In the genomic region with DNA sequence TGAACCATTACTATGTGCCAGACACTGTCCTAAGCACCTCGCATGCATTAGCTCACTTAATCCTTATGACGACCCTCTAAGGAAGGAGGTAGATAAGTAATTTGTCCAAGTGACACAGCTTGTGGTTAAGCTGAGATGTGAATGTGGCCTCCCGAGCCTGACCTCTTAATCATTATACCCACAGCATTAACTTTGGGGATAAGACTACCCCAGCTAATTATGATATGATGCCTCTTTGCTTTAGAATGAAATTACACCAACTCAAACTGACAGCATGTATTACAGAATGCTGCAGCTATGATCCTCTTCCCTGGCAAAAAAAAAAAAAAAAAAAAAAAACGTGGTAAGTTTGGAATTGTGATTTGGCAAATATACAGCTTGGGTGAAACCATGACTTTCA, we compare ENCODE assay signal across 14 cellular contexts. TPM values are rescaled to one million over a fixed set of nuclear protein-coding genes. Genes with fewer than 3 reads are reported as not detected.
DNase-seq lines count a peak whose midpoint lies in the region; ATAC-seq, FAIRE-seq and TF ChIP-seq lines count a peak whose summit lies in the region.
"Had no signal": no experiment of that assay in that cellular context is flagged by ENCODE, and none has a peak within 500 bp of the region (broad histone marks: within the 10 kb centered on the region; RNA-seq: fewer than 3 reads in every experiment).

No MANE protein-coding gene starts in this region.

- no peak overlapping the region for H4K8ac ChIP-seq in H9 (replicated peaks; ENCODE audit: insufficient read length, low read depth, low read length)

- H2BK5ac ChIP-seq in H9 (ENCODE audit: insufficient read length, low read length), result no peak overlapping the region

- no peak overlapping the region for H4K5ac ChIP-seq in H9 (ENCODE audit: insufficient read length, low read depth, low read length)

- H3T11ph ChIP-seq in H9 (ENCODE audit: low read length), result no peak overlapping the region

- no peaks in the 10 kb centered on the region for H3K9me2 ChIP-seq in hepatocyte (replicated peaks; ENCODE audit: insufficient read depth)

- no peak overlapping the region for H3K23ac ChIP-seq in H9 (ENCODE audit: insufficient read length, low read depth, low read length)

- H3K27ac Mint-ChIP-seq in naive thymus-derived CD8-positive, alpha-beta T cell, result no peak overlapping the region
- no peak overlapping the region for H3K27ac Mint-ChIP-seq in H9
- H3K27ac Mint-ChIP-seq: activated CD4-positive, alpha-beta T cell treated with anti-CD3 and anti-CD28 coated beads for 36 hours; activated naive CD4-positive, alpha-beta T cell treated with anti-CD3 and anti-CD28 coated beads, Interleukin-2, amount 50 U/mL, for 72 hours had no signal

- peaks cover 34% of the 10 kb centered on the region for H3K4me1 ChIP-seq in A549
- H3K4me1 ChIP-seq in HUES48 (ENCODE audit: control insufficient read depth, insufficient read depth, low read length), result peaks cover 11% of the 10 kb centered on the region; the same call in 1 of the 2 replicates
- H3K4me1 ChIP-seq in hepatocyte (ENCODE audit: insufficient read depth), result peaks cover 20% of the 10 kb centered on the region
- H3K4me1 ChIP-seq in suprapubic skin, result peaks cover 19% of the 10 kb centered on the region
- no peaks in the 10 kb centered on the region; the same call in 1 of the 2 replicates for H3K4me1 ChIP-seq in H9 (ENCODE audit: insufficient read depth, low read length)

- no peaks in the 10 kb centered on the region for H3K4me1 Mint-ChIP-seq in naive thymus-derived CD8-positive, alpha-beta T cell
- peaks cover 15 to 21% of the 10 kb centered on the region in 2 experiments for H3K4me1 Mint-ChIP-seq in H9
- H3K4me1 Mint-ChIP-seq: activated CD4-positive, alpha-beta T cell treated with anti-CD3 and anti-CD28 coated beads for 36 hours had no signal

- peak overlapping the region; percentile 66 for H3K4me2 ChIP-seq in A549
- no peak overlapping the region for H3K4me2 ChIP-seq in hepatocyte
- no peak overlapping the region for H3K4me2 ChIP-seq in H9 (ENCODE audit: insufficient read depth, insufficient read length, low read length)

- DNase-seq in A549 (ENCODE audit: low read depth in 1 of 2, low spot score in 1 of 2), result no peak
- DNase-seq in astrocyte of the hippocampus (ENCODE audit: low read depth, low spot score), result peak; percentile 54
- DNase-seq in hepatocyte (ENCODE audit: low spot score), result no peak
- DNase-seq in naive thymus-derived CD8-positive, alpha-beta T cell, result no peak
- no peak for DNase-seq in suprapubic skin (ENCODE audit: low spot score in 2 of 2)
- DNase-seq in H9, result no peak
- no peak for DNase-seq in effector CD4-positive, alpha-beta T cell
- DNase-seq: activated CD4-positive, alpha-beta T cell treated with anti-CD3 and anti-CD28 coated beads for 36 hours; heart left ventricle; left colon had no signal

- no peak overlapping the region for H2AK5ac ChIP-seq in H9 (ENCODE audit: insufficient read length, low read length)

- CTCF ChIA-PET in A549 (lab: Yijun Ruan, JAX), result interaction anchor here (0.6 to 1.2 kb wide), 3 partner anchors 10 to 51 kb away, joined by 3 to 5 read pairs (median 3); no protein-coding TSS in a partner anchor

- H3K9ac ChIP-seq in HUES48 (ENCODE audit: low read depth, low read length) (no peak overlapping the region), H9 (ENCODE audit: extremely low read depth, insufficient read length, low read length) (no peak overlapping the region)

- H4K91ac ChIP-seq in H9 (ENCODE audit: insufficient read length, low read depth, low read length), result no peak overlapping the region

- no peak for TF ChIP-seq CTCF in A549 (IDR thresholded peaks at IDR 0.05)
- TF ChIP-seq CTCF in hepatocyte (IDR thresholded peaks at IDR 0.05; ENCODE audit: poor library complexity), result no peak
- no peak for TF ChIP-seq CTCF in suprapubic skin (IDR thresholded peaks at IDR 0.05)
- no peak for TF ChIP-seq CTCF in H9 (conservative IDR thresholded peaks at IDR 0.05)

- POLR2A ChIA-PET in A549 (lab: Yijun Ruan, JAX), result interaction anchor here (0.6 to 1.0 kb wide), 2 partner anchors 95 to 170 kb away, joined by 3 read pairs; no protein-coding TSS in a partner anchor
- POLR2A ChIA-PET in naive thymus-derived CD8-positive, alpha-beta T cell (lab: Charles Lee), result no interaction called here

- H3K79me2 ChIP-seq in hepatocyte (peaks cover 80% of the 10 kb centered on the region), H9 (ENCODE audit: insufficient read depth, low read length) (no peaks in the 10 kb centered on the region)

- H3K56ac ChIP-seq in H9 (ENCODE audit: insufficient read length, low read depth, low read length), result no peak overlapping the region

- H2BK15ac ChIP-seq in H9 (ENCODE audit: low read depth, low read length), result no peak overlapping the region

- H3K36me3 ChIP-seq in HUES48 (ENCODE audit: control insufficient read depth, insufficient read depth, low read length) (no peaks in the 10 kb centered on the region), hepatocyte (replicated peaks; ENCODE audit: insufficient read depth, low read depth) (no peaks in the 10 kb centered on the region), suprapubic skin (no peaks in the 10 kb centered on the region)
- H3K36me3 ChIP-seq: cardiac muscle cell, heart left ventricle had no signal

- no peak overlapping the region for H3K4me3 ChIP-seq in A549
- no peak overlapping the region for H3K4me3 ChIP-seq in HUES48 (ENCODE audit: low read depth, low read length)
- H3K4me3 ChIP-seq in hepatocyte, result no peak overlapping the region
- H3K4me3 ChIP-seq in suprapubic skin, result no peak overlapping the region
- H3K4me3 ChIP-seq: cardiac muscle cell, heart left ventricle had no signal

- H3K36me3 Mint-ChIP-seq in naive thymus-derived CD8-positive, alpha-beta T cell, result no peaks in the 10 kb centered on the region
- H3K36me3 Mint-ChIP-seq in H9 (ENCODE audit: insufficient read depth in 1 of 3, low read depth in 3 of 3), result peaks cover 0 to 4% (median 0%) of the 10 kb centered on the region in 3 experiments; a peak in 1 of 7 replicates
- H3K36me3 Mint-ChIP-seq: activated naive CD4-positive, alpha-beta T cell treated with anti-CD3 and anti-CD28 coated beads, Interleukin-2, amount 50 U/mL, for 72 hours had no signal

- TF ChIP-seq RAD21 in A549 (conservative IDR thresholded peaks at IDR 0.05 in 1 of 2, IDR thresholded peaks at IDR 0.05 in 1 of 2), result no peak

- no peak for ATAC-seq in A549
- ATAC-seq in naive thymus-derived CD8-positive, alpha-beta T cell, result no peak
- ATAC-seq: activated CD4-positive, alpha-beta T cell treated with anti-CD3 and anti-CD28 coated beads for 36 hours; activated naive CD4-positive, alpha-beta T cell treated with anti-CD3 and anti-CD28 coated beads, Interleukin-2, amount 50 U/mL, for 72 hours; left colon had no signal

- no peak overlapping the region for H2BK20ac ChIP-seq in H9 (ENCODE audit: low read depth, low read length, poor library complexity, severe bottlenecking)

- H3K79me1 ChIP-seq in H9 (ENCODE audit: insufficient read depth, low read depth, low read length, poor library complexity, severe bottlenecking), result peaks cover 7% of the 10 kb centered on the region

- H3K9me3 ChIP-seq in A549 (no peaks in the 10 kb centered on the region), HUES48 (ENCODE audit: control insufficient read depth, insufficient read depth, low read length) (no peaks in the 10 kb centered on the region), hepatocyte (ENCODE audit: low read depth) (no peaks in the 10 kb centered on the region), suprapubic skin (no peaks in the 10 kb centered on the region), H9 (ENCODE audit: control insufficient read depth, low read depth, low read length) (no peaks in the 10 kb centered on the region)
- H3K9me3 ChIP-seq: heart left ventricle had no signal

- H3K9me3 Mint-ChIP-seq in naive thymus-derived CD8-positive, alpha-beta T cell, result peaks cover 0 to 4% (median 0%) of the 10 kb centered on the region in 9 donors
- H3K9me3 Mint-ChIP-seq in H9, result no peaks in the 10 kb centered on the region; a peak in 1 of 5 replicates

- no peak for FAIRE-seq in A549 (lab: Jason Lieb, UNC)
- FAIRE-seq: endometrium had no signal

- H3K18ac ChIP-seq in H9 (ENCODE audit: insufficient read length, low read depth, low read length), result no peak overlapping the region

- H3K27me3 Mint-ChIP-seq in naive thymus-derived CD8-positive, alpha-beta T cell, result peaks cover 6 to 23% (median 9%) of the 10 kb centered on the region in 5 donors
- H3K27me3 Mint-ChIP-seq in H9 (ENCODE audit: low read depth), result no peaks in the 10 kb centered on the region

- H2AFZ ChIP-seq in hepatocyte, result no peak overlapping the region
- H2AFZ ChIP-seq in H9 (ENCODE audit: low read length), result no peak overlapping the region

- 52% methylated on average over 4 of the region's 4 CpGs for WGBS in A549 (ENCODE audit: missing lambda C conversion rate)
- 77% methylated on average over 4 of the region's 4 CpGs for WGBS in hepatocyte (ENCODE audit: low lambda C conversion rate, missing lambda C conversion rate)
- 75% methylated on average over 4 of the region's 4 CpGs for WGBS in suprapubic skin
- WGBS in H9 (ENCODE audit: extremely low coverage, insufficient read length, low lambda C conversion rate), result no CpG with 5 or more reads among the region's 4 CpGs

- no peak for TF ChIP-seq POLR2A in A549 (IDR thresholded peaks at IDR 0.05; ENCODE audit: low read length)
- no peak for TF ChIP-seq POLR2A in suprapubic skin (IDR thresholded peaks at IDR 0.05)

- no peaks in the 10 kb centered on the region for H3K23me2 ChIP-seq in H9 (ENCODE audit: insufficient read length, low read depth, low read length, poor library complexity, severe bottlenecking)

- H2BK12ac ChIP-seq in H9 (ENCODE audit: insufficient read length, low read depth, low read length), result no peak overlapping the region

- H4K20me1 ChIP-seq in hepatocyte (ENCODE audit: insufficient read depth, poor library complexity, severe bottlenecking) (no peaks in the 10 kb centered on the region), H9 (ENCODE audit: control insufficient read depth, insufficient read depth, insufficient read length) (no peaks in the 10 kb centered on the region)

- H3K4me3 Mint-ChIP-seq in naive thymus-derived CD8-positive, alpha-beta T cell, result no peak overlapping the region
- H3K4me3 Mint-ChIP-seq in H9, result no peak overlapping the region
- H3K4me3 Mint-ChIP-seq: activated CD4-positive, alpha-beta T cell treated with anti-CD3 and anti-CD28 coated beads for 36 hours had no signal

- no peak overlapping the region for H3K14ac ChIP-seq in H9 (ENCODE audit: insufficient read depth, low read length)

- peak overlapping the region; percentile 77 to 81 for H3K27ac ChIP-seq in A549
- peak overlapping the region; percentile 59 for H3K27ac ChIP-seq in HUES48 (ENCODE audit: low read depth, low read length)
- H3K27ac ChIP-seq in hepatocyte, result peak overlapping the region; percentile 74
- no peak overlapping the region for H3K27ac ChIP-seq in suprapubic skin
- H3K27ac ChIP-seq in H9 (ENCODE audit: insufficient read length, low read depth, low read length), result no peak overlapping the region
- H3K27ac ChIP-seq: cardiac muscle cell had no signal

- TF ChIP-seq EP300 in A549 (IDR thresholded peaks at IDR 0.05) (no peak), suprapubic skin (IDR thresholded peaks at IDR 0.05) (no peak)

- H2BK120ac ChIP-seq in H9 (ENCODE audit: low read depth, low read length, poor library complexity, severe bottlenecking), result no peak overlapping the region

- H3K27me3 ChIP-seq in HUES48 (ENCODE audit: control insufficient read depth, insufficient read depth, low read length) (no peaks in the 10 kb centered on the region), hepatocyte (no peaks in the 10 kb centered on the region), suprapubic skin (no peaks in the 10 kb centered on the region), H9 (ENCODE audit: insufficient read depth, low read length) (no peaks in the 10 kb centered on the region)
- H3K27me3 ChIP-seq: cardiac muscle cell, heart left ventricle had no signal

- no peak overlapping the region for H3K4ac ChIP-seq in H9 (ENCODE audit: low read depth, low read length)

RNA-seq across cellular contexts. Expression of gene APBB2, which starts 53.5 kb away (rescaled TPM):
- 31.3 and 31.9 TPM in 2 replicates for polyA plus RNA-seq in A549 (2011; rRNA removed)
- 12.3 and 12.9 TPM in 2 replicates for polyA plus RNA-seq in A549 (2012; cell fraction: cytosol; rRNA removed)
- 12.0 and 15.6 TPM in 2 replicates for polyA plus RNA-seq in A549 (2012; cell fraction: nucleus; rRNA removed)
- 8.3 to 9.9 TPM (median 9.6 TPM) in 3 replicates for polyA plus RNA-seq in A549 (2017; fragmentation: RNase III; extraction: RNeasy Plus Mini Kit Qiagen cat#74134 plus additional on column Dnase treatment)
- 54.3 and 57.4 TPM in 2 replicates for polyA minus RNA-seq in A549 (2011; rRNA and poly(A)+ RNA removed)
- 47.5 and 50.1 TPM in 2 replicates for total RNA-seq in hepatocyte
- 23.4 and 28.1 TPM in 2 replicates for polyA plus RNA-seq in hepatocyte
- total RNA-seq in naive thymus-derived CD8-positive, alpha-beta T cell, result 1 to 10 TPM in 1 of 2 experiments, under 1 TPM in 1; 0.44 to 1.9 TPM
- not detected for polyA plus RNA-seq in naive thymus-derived CD8-positive, alpha-beta T cell
- total RNA-seq in suprapubic skin, result 10 to 100 TPM; 42.4 to 95.8 (median 51.3) TPM
- total RNA-seq in H9 (2021), result 36.3 and 39.6 TPM in 2 replicates

Comparison
In these comparisons a context has a peak if more than half of its experiments do, and no peak if none do; other contexts are left out.
1. H3K27ac ChIP-seq: peak in A549 (2 of 2), HUES48 (single experiment) and hepatocyte (single experiment); none in suprapubic skin (single experiment) and H9 (single experiment).
2. RNA of gene APBB2, which starts 53.5 kb away (total RNA-seq): 42.4 to 95.8 TPM in suprapubic skin, 47.5 to 50.1 TPM in hepatocyte and 36.3 to 39.6 TPM in H9; 0.44 to 1.9 TPM in naive thymus-derived CD8-positive, alpha-beta T cell; every median in the first group is over 10 times any median in the second.